8 cellular contexts compared by ENCODE assay signal in genomic region chr13:19618925-19619324, GRCh38. TPM values are rescaled to one million over a fixed set of nuclear protein-coding genes. Genes with fewer than 3 reads are reported as not detected.
DNase-seq lines count a peak whose midpoint lies in the region; ATAC-seq and TF ChIP-seq lines count a peak whose summit lies in the region.

No MANE protein-coding gene starts in this region.

- intact Hi-C loops in activated naive CD4-positive, alpha-beta T cell treated with anti-CD3 and anti-CD28 coated beads for 36 hours (cut with micrococcal nuclease): no loop called here

- CTCF ChIA-PET in activated naive CD4-positive, alpha-beta T cell treated with anti-CD3 and anti-CD28 coated beads for 36 hours (lab: Charles Lee): interaction anchor here (1.0 to 1.5 kb wide), 3 partner anchors 8 to 269 kb away, joined by 3 to 6 read pairs (median 4); no protein-coding TSS in a partner anchor

- peaks cover 6% of the 10 kb centered on the region for H3K9me3 Mint-ChIP-seq in activated naive CD4-positive, alpha-beta T cell treated with anti-CD3 and anti-CD28 coated beads for 36 hours
- H3K9me3 Mint-ChIP-seq in osteocyte (ENCODE audit: unreplicated experiment): peaks cover 11% of the 10 kb centered on the region

- H3K27ac Mint-ChIP-seq in activated naive CD4-positive, alpha-beta T cell treated with anti-CD3 and anti-CD28 coated beads for 36 hours: no peak overlapping the region
- H3K27ac Mint-ChIP-seq in osteocyte (ENCODE audit: unreplicated experiment): peak overlapping the region; percentile 34

- no peak overlapping the region for H3K4me3 Mint-ChIP-seq in activated naive CD4-positive, alpha-beta T cell treated with anti-CD3 and anti-CD28 coated beads for 36 hours
- H3K4me3 Mint-ChIP-seq in osteocyte (ENCODE audit: unreplicated experiment): no peak overlapping the region

- H3K4me1 Mint-ChIP-seq in activated naive CD4-positive, alpha-beta T cell treated with anti-CD3 and anti-CD28 coated beads for 36 hours (ENCODE audit: low read depth): no peaks in the 10 kb centered on the region
- no peaks in the 10 kb centered on the region for H3K4me1 Mint-ChIP-seq in osteocyte (ENCODE audit: unreplicated experiment)

- H3K36me3 Mint-ChIP-seq in activated naive CD4-positive, alpha-beta T cell treated with anti-CD3 and anti-CD28 coated beads for 36 hours (ENCODE audit: low read depth): peaks cover 5% of the 10 kb centered on the region
- H3K36me3 Mint-ChIP-seq in osteocyte (ENCODE audit: unreplicated experiment): peaks cover 9% of the 10 kb centered on the region

- H3K27me3 Mint-ChIP-seq in activated naive CD4-positive, alpha-beta T cell treated with anti-CD3 and anti-CD28 coated beads for 36 hours (ENCODE audit: low read depth): peaks cover 15% of the 10 kb centered on the region
- no peaks in the 10 kb centered on the region for H3K27me3 Mint-ChIP-seq in osteocyte (ENCODE audit: unreplicated experiment)

- TF ChIP-seq CTCF in cardiac fibroblast (IDR thresholded peaks at IDR 0.05; ENCODE audit: low read depth, low read length) (peak; percentile 75), osteocyte (IDR thresholded peaks at IDR 0.05) (peak; percentile 46)

- DNase-seq in activated naive CD4-positive, alpha-beta T cell treated with anti-CD3 and anti-CD28 coated beads for 36 hours: peak; percentile 29
- DNase-seq in activated naive CD4-positive, alpha-beta T cell (lab: John Stamatoyannopoulos, UW): no peak
- DNase-seq in Kasumi-1 (lab: John Stamatoyannopoulos, UW): peak; percentile 27 to 52
- DNase-seq in cardiac fibroblast (ENCODE audit: low read depth in 2 of 2): peak; percentile 54 to 57
- no peak for DNase-seq in osteocyte (ENCODE audit: extremely low spot score, unreplicated experiment)
- no peak for DNase-seq in hippocampal formation (lab: John Stamatoyannopoulos, UW)

- no peak for ATAC-seq in GM21447 (IDR thresholded peaks at IDR 0.05; ENCODE audit: unreplicated experiment)
- no peak for ATAC-seq in HG03460 (IDR thresholded peaks at IDR 0.05; ENCODE audit: unreplicated experiment)

- H3K4me3 ChIP-seq in cardiac fibroblast (replicated peaks in 1 of 2; ENCODE audit: low read depth in 2 of 2, low read length in 2 of 2): no peak overlapping the region

RNA-seq across cellular contexts. Expression of gene MPHOSPH8, which starts 14.5 kb away (rescaled TPM):
- 10 to 100 TPM; 20.6 to 21.5 TPM for total RNA-seq in activated naive CD4-positive, alpha-beta T cell treated with anti-CD3 and anti-CD28 coated beads for 36 hours
- total RNA-seq in osteocyte: 32.2 and 32.7 TPM in 2 replicates

RNA-seq across cellular contexts. Expression of gene TPTE2, which starts 57.6 kb away (rescaled TPM):
- total RNA-seq in activated naive CD4-positive, alpha-beta T cell treated with anti-CD3 and anti-CD28 coated beads for 36 hours: not detected
- total RNA-seq in osteocyte: not detected in 2 replicates

Comparison
In these comparisons a context has a peak if more than half of its experiments do, and no peak if none do; other contexts are left out.
1. DNase-seq: peak in activated naive CD4-positive, alpha-beta T cell treated with anti-CD3 and anti-CD28 coated beads for 36 hours (single experiment), Kasumi-1 (2 of 2) and cardiac fibroblast (2 of 2); none in activated naive CD4-positive, alpha-beta T cell (0 of 4), osteocyte (single experiment) and hippocampal formation (0 of 2).